In the genomic region with DNA sequence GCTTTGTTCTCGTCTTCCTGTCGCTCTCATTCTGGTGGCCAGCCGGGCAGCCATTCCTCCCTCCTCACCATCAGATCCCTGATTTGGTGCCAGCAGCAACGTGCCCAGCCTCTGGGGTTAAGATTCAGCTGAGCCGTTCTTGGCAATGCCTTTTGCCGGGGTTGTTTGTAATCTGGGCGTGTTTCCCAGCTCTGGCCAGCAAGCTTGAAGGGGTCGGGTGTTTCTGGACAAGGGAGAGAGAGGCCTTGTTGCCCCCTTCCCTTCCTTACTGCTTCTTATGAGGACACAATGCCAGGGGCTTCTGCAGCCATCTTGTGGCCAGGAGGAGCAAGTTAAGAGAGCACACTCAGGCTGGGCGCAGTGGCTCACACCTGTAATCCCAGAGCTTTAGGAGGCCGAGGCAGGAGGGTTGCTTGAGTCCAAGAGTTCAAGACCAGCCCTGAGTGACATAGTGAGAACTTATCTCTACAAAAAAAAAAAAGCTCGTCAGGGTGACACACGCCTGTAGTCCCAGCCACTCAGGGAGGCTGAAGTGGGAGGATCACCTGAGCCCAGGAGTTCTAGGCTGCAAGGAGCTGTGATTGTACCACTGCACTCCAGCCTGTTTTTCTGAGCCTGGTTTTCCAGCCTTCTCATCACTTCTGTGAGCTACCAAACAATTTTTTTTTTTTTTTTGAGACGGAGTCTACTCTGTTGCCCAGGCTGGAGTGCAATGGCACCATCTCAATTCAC, we compare ENCODE assay signal across 1 cellular context.
TF ChIP-seq lines count a peak whose summit lies in the region.

No MANE protein-coding gene starts in this region.

TF ChIP-seq in IMR-90, 13 proteins besides CTCF, POLR2A, EP300 and RAD21:
- TF ChIP-seq RCOR1 (IDR thresholded peaks at IDR 0.05; ENCODE audit: insufficient replicate concordance, low read length) (no peak), SMC3 (IDR thresholded peaks at IDR 0.05; ENCODE audit: low read depth, low read length) (peak; percentile 19; the same call in 1 of the 2 replicates)
